Comparison of ENCODE assay signal across 23 cellular contexts in the genomic region with DNA sequence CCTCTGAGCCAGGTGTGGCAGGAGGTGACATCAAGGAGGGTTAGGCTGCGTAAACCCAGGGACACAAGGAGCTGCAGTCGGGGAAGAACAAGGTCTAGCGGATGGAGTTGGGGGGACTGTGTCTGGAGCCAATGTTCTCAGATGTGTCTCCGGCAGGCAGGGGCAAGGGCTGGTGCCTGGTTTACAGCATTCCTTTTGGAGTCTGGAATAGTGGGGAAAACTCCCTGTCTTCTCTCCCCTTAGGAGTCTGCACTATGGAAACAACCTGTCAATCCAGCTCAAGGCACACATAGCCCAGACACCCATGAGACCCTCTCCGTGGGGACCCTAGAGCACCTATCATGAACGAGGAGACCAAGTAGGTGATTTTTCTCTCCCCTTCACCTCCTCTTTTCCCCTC. TPM values are rescaled to one million over a fixed set of nuclear protein-coding genes. Genes with fewer than 3 reads are reported as not detected.
DNase-seq lines count a peak whose midpoint lies in the region; ATAC-seq lines count a peak whose summit lies in the region.
"Had no signal": no experiment of that assay in that cellular context is flagged by ENCODE, and none has a peak within 500 bp of the region (broad histone marks: within the 10 kb centered on the region; RNA-seq: fewer than 3 reads in every experiment).

No MANE protein-coding gene starts in this region.

- H3K36me3 Mint-ChIP-seq in activated T-cell treated with anti-CD3 and anti-CD28 coated beads, Interleukin-2, amount 50 U/mL, for 72 hours (ENCODE audit: insufficient read depth in 2 of 2), result peaks cover 21 to 48% of the 10 kb centered on the region in 2 donors
- H3K36me3 Mint-ChIP-seq in T-cell, result peaks cover 59% of the 10 kb centered on the region
- H3K36me3 Mint-ChIP-seq in stimulated activated effector memory CD8-positive, alpha-beta T cell treated with anti-CD3 and anti-CD28 coated beads, Interleukin-12 subunit alpha, Interleukin-12 subunit beta, amount 100 ng/mL, for 72 hours, result peaks cover 81% of the 10 kb centered on the region

- no peak for DNase-seq in activated T-cell treated with anti-CD3 and anti-CD28 coated beads, Interleukin-2, amount 50 U/mL, for 72 hours
- DNase-seq in activated T-cell treated with anti-CD3 and anti-CD28 coated beads, Interleukin-2, amount 50 U/mL, for 48 hours, result no peak
- no peak for DNase-seq in T-cell
- DNase-seq in caudate nucleus (lab: John Stamatoyannopoulos, UW), result no peak
- no peak for DNase-seq in stimulated activated effector memory CD8-positive, alpha-beta T cell treated with anti-CD3 and anti-CD28 coated beads, Interleukin-12 subunit alpha, Interleukin-12 subunit beta, amount 100 ng/mL, for 72 hours (ENCODE audit: low spot score in 2 of 2)
- no peak for DNase-seq in left cardiac atrium
- DNase-seq in G401 (ENCODE audit: low spot score), result no peak
- DNase-seq: ACHN; activated B cell treated with CpG ODN at 0.5 μM for 24 hours; DMS 273 treated with DMSO at 0.1 percent for 48 hours; erythroblast; GDM1; MV-4-11; NCI-H187; RPMI8226; stimulated activated CD4-positive, alpha-beta T cell treated with anti-CD3 and anti-CD28 coated beads, Interleukin-15, amount 100 ng/mL, for 24 hours; stimulated activated CD8-positive, alpha-beta memory T cell treated with anti-CD3 and anti-CD28 coated beads, Interleukin-4, amount 100 ng/mL, for 48 hours had no signal

- H3K27ac ChIP-seq in caudate nucleus (ENCODE audit: low read depth, low read length), result peak overlapping the region; percentile 65
- H3K27ac ChIP-seq: C4-2B, KMS-11, sigmoid colon, SK-N-MC had no signal

- POLR2A ChIA-PET in T-cell (lab: Charles Lee), result interaction anchor here in 1 of 2 donors (0.9 kb wide), 1 partner anchor 20 kb away, joined by 4 read pairs; no protein-coding TSS in a partner anchor

- H3K4me1 Mint-ChIP-seq in activated T-cell treated with anti-CD3 and anti-CD28 coated beads, Interleukin-2, amount 50 U/mL, for 72 hours (ENCODE audit: low read depth), result peaks cover 85% of the 10 kb centered on the region
- peaks cover 87 to 93% (median 88%) of the 10 kb centered on the region in 3 donors for H3K4me1 Mint-ChIP-seq in T-cell
- peaks cover 79% of the 10 kb centered on the region for H3K4me1 Mint-ChIP-seq in stimulated activated effector memory CD8-positive, alpha-beta T cell treated with anti-CD3 and anti-CD28 coated beads, Interleukin-12 subunit alpha, Interleukin-12 subunit beta, amount 100 ng/mL, for 72 hours

- H3K27ac Mint-ChIP-seq in activated T-cell treated with anti-CD3 and anti-CD28 coated beads, Interleukin-2, amount 50 U/mL, for 72 hours, result peak overlapping the region; percentile 72
- peak overlapping the region; percentile 98 for H3K27ac Mint-ChIP-seq in T-cell
- peak overlapping the region; percentile 88 for H3K27ac Mint-ChIP-seq in stimulated activated effector memory CD8-positive, alpha-beta T cell treated with anti-CD3 and anti-CD28 coated beads, Interleukin-12 subunit alpha, Interleukin-12 subunit beta, amount 100 ng/mL, for 72 hours
- H3K27ac Mint-ChIP-seq: progenitor cell of endocrine pancreas had no signal

- intact Hi-C loops in left cardiac atrium (cut with DNase I), result no loop called here

- ATAC-seq in activated T-cell treated with anti-CD3 and anti-CD28 coated beads, Interleukin-2, amount 50 U/mL, for 72 hours (replicated peaks in 1 of 2), result no peak
- ATAC-seq in T-cell (replicated peaks in 1 of 4) (no peak), left cardiac atrium (no peak), GM21786 (IDR thresholded peaks at IDR 0.05; ENCODE audit: unreplicated experiment) (no peak)
- ATAC-seq in stimulated activated effector memory CD8-positive, alpha-beta T cell treated with anti-CD3 and anti-CD28 coated beads, Interleukin-12 subunit alpha, Interleukin-12 subunit beta, amount 100 ng/mL, for 72 hours, result no peak

- no peaks in the 10 kb centered on the region for H3K9me3 Mint-ChIP-seq in activated T-cell treated with anti-CD3 and anti-CD28 coated beads, Interleukin-2, amount 50 U/mL, for 72 hours
- no peaks in the 10 kb centered on the region for H3K9me3 Mint-ChIP-seq in T-cell
- no peaks in the 10 kb centered on the region for H3K9me3 Mint-ChIP-seq in stimulated activated effector memory CD8-positive, alpha-beta T cell treated with anti-CD3 and anti-CD28 coated beads, Interleukin-12 subunit alpha, Interleukin-12 subunit beta, amount 100 ng/mL, for 72 hours
- H3K9me3 Mint-ChIP-seq: activated B cell treated with CpG ODN at 0.5 μM for 24 hours had no signal

- H3K4me3 Mint-ChIP-seq in activated T-cell treated with anti-CD3 and anti-CD28 coated beads, Interleukin-2, amount 50 U/mL, for 72 hours, result peak overlapping the region; percentile 15 to 71
- peak overlapping the region in 2 of 3 donors; percentile 48 to 65 for H3K4me3 Mint-ChIP-seq in T-cell
- peak overlapping the region; percentile 18 for H3K4me3 Mint-ChIP-seq in stimulated activated effector memory CD8-positive, alpha-beta T cell treated with anti-CD3 and anti-CD28 coated beads, Interleukin-12 subunit alpha, Interleukin-12 subunit beta, amount 100 ng/mL, for 72 hours
- H3K4me3 Mint-ChIP-seq: activated B cell treated with CpG ODN at 0.5 μM for 24 hours had no signal

- H3K27me3 Mint-ChIP-seq in activated T-cell treated with anti-CD3 and anti-CD28 coated beads, Interleukin-2, amount 50 U/mL, for 72 hours (ENCODE audit: low read depth), result no peaks in the 10 kb centered on the region
- no peaks in the 10 kb centered on the region for H3K27me3 Mint-ChIP-seq in T-cell
- H3K27me3 Mint-ChIP-seq: activated B cell treated with CpG ODN at 0.5 μM for 24 hours had no signal

- CTCF ChIA-PET in T-cell (lab: Charles Lee), result interaction anchor here in 1 of 2 donors (1.0 kb wide), 1 partner anchor 52 kb away, joined by 3 read pairs; no protein-coding TSS in a partner anchor

- in situ Hi-C loops in G401 (cut with HindIII; ENCODE audit: low sequenced_read_pairs), result no loop called here

RNA-seq across cellular contexts. Expression of a gene that starts 27.5 kb away (rescaled TPM):
- 100 to 1,000 TPM; 239 to 256 TPM for total RNA-seq in activated T-cell treated with anti-CD3 and anti-CD28 coated beads, Interleukin-2, amount 50 U/mL, for 72 hours
- total RNA-seq in T-cell (100 to 1,000 TPM; 390 to 711 (median 496) TPM), left cardiac atrium (10 to 100 TPM; 14.2 to 31.5 TPM)
- 0.07 TPM in 1 of 2 replicates, not detected in the other for total RNA-seq in G401 (2014; rRNA removed; shearing (Covaris generic))
- total RNA-seq: progenitor cell of endocrine pancreas had no signal

RNA-seq across cellular contexts. Expression of a gene that starts 55.1 kb away (rescaled TPM):
- total RNA-seq in activated T-cell treated with anti-CD3 and anti-CD28 coated beads, Interleukin-2, amount 50 U/mL, for 72 hours, result under 1 TPM in 1 of 2 donors, not detected in 1; 0.36 TPM
- total RNA-seq in T-cell, result under 1 TPM in 3 of 5 donors, not detected in 2; 0.18 to 0.25 (median 0.19) TPM
- total RNA-seq in left cardiac atrium, result under 1 TPM; 0.16 to 0.65 TPM
- not detected in 2 replicates for total RNA-seq in G401 (2014; rRNA removed; shearing (Covaris generic))
- total RNA-seq: progenitor cell of endocrine pancreas had no signal

Comparison
In these comparisons a context has a peak if more than half of its experiments do, and no peak if none do; other contexts are left out.
1. RNA of a gene that starts 27.5 kb away (total RNA-seq): 390 to 711 TPM in T-cell, 239 to 256 TPM in activated T-cell treated with anti-CD3 and anti-CD28 coated beads, Interleukin-2, amount 50 U/mL, for 72 hours and 14.2 to 31.5 TPM in left cardiac atrium; 0.07 TPM in G401; every median in the first group is over 10 times any median in the second.
2. Peak in every context shown above with its lines, with median percentiles within 50 percentile points of each other: H3K27ac Mint-ChIP-seq and H3K4me3 Mint-ChIP-seq.